In the genomic region with DNA sequence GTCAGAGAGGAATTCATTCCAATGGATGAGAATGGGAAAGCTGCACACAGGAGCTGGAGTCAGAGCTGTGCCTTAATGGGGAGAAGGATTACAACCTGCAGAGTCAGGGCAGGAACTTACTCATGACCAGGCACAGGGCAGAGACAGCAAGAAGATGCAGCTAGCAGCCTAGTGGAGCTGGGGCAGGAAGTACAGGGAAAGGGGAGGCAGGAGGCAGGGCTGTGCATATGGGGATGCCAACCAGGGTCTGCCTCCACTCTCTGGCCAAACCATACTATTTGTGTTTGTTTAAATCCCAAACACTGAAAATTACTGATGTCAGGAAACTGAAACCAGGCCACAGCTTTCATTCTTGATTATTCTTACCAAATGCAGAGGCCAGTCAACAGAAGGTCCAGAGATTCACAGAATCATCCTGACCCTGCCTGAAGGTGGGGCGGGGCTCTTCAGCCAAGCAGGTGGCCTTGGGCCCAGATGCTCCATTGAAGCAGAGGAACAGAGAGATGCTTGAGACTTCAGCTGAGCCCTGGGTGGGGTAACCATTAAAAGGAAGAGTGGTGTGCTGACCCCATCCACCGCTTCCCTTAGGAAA, we compare ENCODE assay signal across 1 cellular context.
TF ChIP-seq lines count a peak whose summit lies in the region.

No MANE protein-coding gene starts in this region.

TF ChIP-seq in SK-N-SH, 30 proteins besides CTCF, POLR2A, EP300 and RAD21:
- TF ChIP-seq, protein P1, sequence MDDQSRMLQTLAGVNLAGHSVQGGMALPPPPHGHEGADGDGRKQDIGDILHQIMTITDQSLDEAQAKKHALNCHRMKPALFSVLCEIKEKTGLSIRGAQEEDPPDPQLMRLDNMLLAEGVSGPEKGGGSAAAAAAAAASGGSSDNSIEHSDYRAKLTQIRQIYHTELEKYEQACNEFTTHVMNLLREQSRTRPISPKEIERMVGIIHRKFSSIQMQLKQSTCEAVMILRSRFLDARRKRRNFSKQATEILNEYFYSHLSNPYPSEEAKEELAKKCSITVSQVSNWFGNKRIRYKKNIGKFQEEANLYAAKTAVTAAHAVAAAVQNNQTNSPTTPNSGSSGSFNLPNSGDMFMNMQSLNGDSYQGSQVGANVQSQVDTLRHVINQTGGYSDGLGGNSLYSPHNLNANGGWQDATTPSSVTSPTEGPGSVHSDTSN (IDR thresholded peaks at IDR 0.05) = 0 out of 2 replicates have a peak, but pooled peaks have one; percentile 32
- no peak for TF ChIP-seq RFX5 (IDR thresholded peaks at IDR 0.05; ENCODE audit: low read length)
- peak; percentile 52 for TF ChIP-seq TCF12 (IDR thresholded peaks at IDR 0.05)
